8 cellular contexts compared by ENCODE assay signal in the genomic region with DNA sequence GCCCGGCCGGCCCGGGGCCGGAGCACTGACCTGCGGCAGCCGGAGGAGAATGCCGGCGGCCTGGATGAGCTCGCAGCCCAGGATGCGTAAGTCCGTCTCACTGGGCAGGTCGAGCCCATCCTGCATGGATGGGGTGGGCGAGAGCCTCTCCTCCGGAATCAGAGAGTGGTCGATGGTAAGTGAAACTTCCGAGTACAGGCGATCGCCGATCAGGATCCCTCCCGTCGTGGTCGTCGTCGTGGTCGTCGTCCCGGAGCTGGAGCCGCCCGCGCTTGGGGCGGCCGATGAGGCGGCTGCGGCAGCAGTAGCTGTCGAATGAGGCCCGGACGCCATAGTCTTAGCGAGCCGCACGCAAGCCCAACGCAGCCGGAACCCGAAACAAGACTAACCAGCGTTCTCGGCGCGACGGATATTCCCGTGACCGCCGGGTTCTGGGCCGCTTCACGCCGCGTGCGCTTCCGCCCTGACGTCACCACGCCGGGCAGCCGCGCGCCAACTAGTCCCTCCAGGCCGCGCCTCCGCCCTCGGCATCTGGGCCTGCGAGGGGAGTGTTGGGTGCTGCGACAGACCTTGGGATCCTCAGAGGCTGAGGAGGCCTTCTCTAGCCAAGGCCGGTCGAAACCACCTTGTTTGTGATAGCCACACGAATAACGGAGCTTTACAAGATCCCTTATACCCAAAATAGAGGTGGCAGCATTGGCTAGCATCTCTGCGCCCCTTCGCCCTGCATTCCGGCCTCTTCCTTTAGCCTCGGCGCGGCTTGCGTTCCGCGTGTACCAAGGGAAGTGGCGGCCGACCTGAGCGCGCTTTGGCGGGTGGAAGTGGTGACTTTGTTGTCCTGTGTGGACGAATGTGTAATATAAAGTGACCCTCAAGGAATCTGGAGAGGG. TPM values are rescaled to one million over a fixed set of nuclear protein-coding genes. Genes with fewer than 3 reads are reported as not detected.
DNase-seq lines count a peak whose midpoint lies in the region; ATAC-seq and TF ChIP-seq lines count a peak whose summit lies in the region.

CCNL1 (minus strand) TSS at position 386 of the 890 bp plus-strand sequence; CDS start at position 333, 53 bp downstream.

- no peaks in the 10 kb centered on the region for H3K9me3 Mint-ChIP-seq in activated CD4-positive, alpha-beta T cell treated with anti-CD3 and anti-CD28 coated beads, Interleukin-2, amount 10 ng/mL, durations not matched to agents 7 days and 5 days

- peak within 1 kb of the TSS; percentile 99 for H3K27ac ChIP-seq in C4-2B
- peak within 1 kb of the TSS; percentile 100 for H3K27ac ChIP-seq in coronary artery

- H3K27me3 Mint-ChIP-seq in activated CD4-positive, alpha-beta T cell treated with anti-CD3 and anti-CD28 coated beads, Interleukin-2, amount 10 ng/mL, durations not matched to agents 7 days and 5 days: no peaks in the 10 kb centered on the region

- TF ChIP-seq CTCF in C4-2B (conservative IDR thresholded peaks at IDR 0.05) (no peak), coronary artery (IDR thresholded peaks at IDR 0.05) (no peak)

- DNase-seq in NCI-H69 (lab: John Stamatoyannopoulos, UW) (peak; percentile 97), coronary artery (ENCODE audit: low spot score) (peak; percentile 98), left colon (peak; percentile 96 to 99)
- DNase-seq in activated CD4-positive, alpha-beta T cell treated with anti-CD3 and anti-CD28 coated beads, Interleukin-2, amount 10 ng/mL, durations not matched to agents 7 days and 5 days: peak; percentile 95
- DNase-seq in stimulated activated CD4-positive, alpha-beta T cell treated with anti-CD3 and anti-CD28 coated beads, Interleukin-1b, Interleukin-23, amount 100 ng/mL, for 4 hours (ENCODE audit: low read depth in 2 of 2): peak; percentile 94 to 95

- CTCF ChIA-PET in activated CD4-positive, alpha-beta T cell treated with anti-CD3 and anti-CD28 coated beads, Interleukin-2, amount 10 ng/mL, durations not matched to agents 7 days and 5 days (lab: Charles Lee): interaction anchor here (0.8 to 3.4 kb wide), 9 partner anchors 9 to 677 kb away, joined by 3 to 25 read pairs (median 4); partner anchors contain the start of gene TIPARP

- H3K27ac Mint-ChIP-seq in activated CD4-positive, alpha-beta T cell treated with anti-CD3 and anti-CD28 coated beads, Interleukin-2, amount 10 ng/mL, durations not matched to agents 7 days and 5 days: peak within 1 kb of the TSS; percentile 100

- ATAC-seq in GM19372 (IDR thresholded peaks at IDR 0.05; ENCODE audit: low read depth, unreplicated experiment) (peak; percentile 68), HG03521 (IDR thresholded peaks at IDR 0.05; ENCODE audit: unreplicated experiment) (peak; percentile 87), left colon (peak; percentile 86)

- POLR2A ChIA-PET in activated CD4-positive, alpha-beta T cell treated with anti-CD3 and anti-CD28 coated beads, Interleukin-2, amount 10 ng/mL, durations not matched to agents 7 days and 5 days (lab: Charles Lee): interaction anchor here (0.7 to 3.4 kb wide), 2 partner anchors 15 to 677 kb away, joined by 3 to 54 read pairs; no protein-coding TSS in a partner anchor

- intact Hi-C loops in left colon (cut with DNase I, micrococcal nuclease): no loop called here

- H3K36me3 Mint-ChIP-seq in activated CD4-positive, alpha-beta T cell treated with anti-CD3 and anti-CD28 coated beads, Interleukin-2, amount 10 ng/mL, durations not matched to agents 7 days and 5 days (ENCODE audit: low read depth): peaks cover 52% of the 10 kb centered on the region

- H3K4me3 Mint-ChIP-seq in activated CD4-positive, alpha-beta T cell treated with anti-CD3 and anti-CD28 coated beads, Interleukin-2, amount 10 ng/mL, durations not matched to agents 7 days and 5 days: peak within 1 kb of the TSS; percentile 97

- peaks cover 56% of the 10 kb centered on the region for H3K4me1 Mint-ChIP-seq in activated CD4-positive, alpha-beta T cell treated with anti-CD3 and anti-CD28 coated beads, Interleukin-2, amount 10 ng/mL, durations not matched to agents 7 days and 5 days

- peak within 1 kb of the TSS; percentile 95 for H3K4me3 ChIP-seq in coronary artery

RNA-seq across cellular contexts. Expression of gene CCNL1, which starts in this region (rescaled TPM):
- total RNA-seq in activated CD4-positive, alpha-beta T cell treated with anti-CD3 and anti-CD28 coated beads, Interleukin-2, amount 10 ng/mL, durations not matched to agents 7 days and 5 days: 100 to 1,000 TPM; 220 to 258 TPM
- 100 to 1,000 TPM; 103 to 128 TPM for total RNA-seq in left colon

Comparison
In these comparisons a context has a peak if more than half of its experiments do, and no peak if none do; other contexts are left out.
1. Peak in every context shown above with its lines: DNase-seq, ATAC-seq, H3K4me3 ChIP-seq and H3K27ac ChIP-seq.